ENCODE assay signal across 13 cellular contexts in the genomic region with DNA sequence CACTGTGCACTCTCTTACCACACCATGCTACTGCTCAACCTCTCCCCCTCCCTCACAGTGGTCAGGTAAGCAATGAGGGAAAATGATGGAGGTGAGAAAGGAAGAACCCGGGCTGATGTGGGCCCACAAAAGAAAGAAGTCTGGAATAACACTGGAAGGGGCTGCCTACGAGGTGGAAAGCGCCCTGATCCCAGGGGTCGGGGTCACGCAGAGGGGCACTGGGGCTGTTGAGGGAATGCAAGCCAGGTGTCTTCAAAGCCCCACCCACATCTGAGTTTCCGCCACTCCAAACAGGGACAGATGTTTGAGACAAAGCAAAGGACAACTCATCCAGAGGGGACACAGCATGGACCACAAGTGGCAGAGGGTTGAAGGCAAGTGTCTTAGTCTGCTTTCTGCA. TPM values are rescaled to one million over a fixed set of nuclear protein-coding genes. Genes with fewer than 3 reads are reported as not detected.
DNase-seq lines count a peak whose midpoint lies in the region; ATAC-seq, FAIRE-seq and TF ChIP-seq lines count a peak whose summit lies in the region.
"Had no signal": no experiment of that assay in that cellular context is flagged by ENCODE, and none has a peak within 500 bp of the region (broad histone marks: within the 10 kb centered on the region; RNA-seq: fewer than 3 reads in every experiment).

No MANE protein-coding gene starts in this region.

- SMC1A ChIA-PET in GM12878 (lab: Charles Lee; ENCODE audit: uncharacterized antibody, unreplicated experiment) = interaction anchor here (0.7 to 10.8 kb wide), 3 partner anchors 16 to 39 kb away, joined by 3 to 97 read pairs (median 3); no protein-coding TSS in a partner anchor

- peaks cover 66 to 89% (median 84%) of the 10 kb centered on the region in 11 experiments; a peak in 21 of 22 replicates for H4K20me1 ChIP-seq in BLaER1 treated with 17β-estradiol and CSF1 and Interleukin-3, amounts not matched to agents 10 nM and 100 nM
- H4K20me1 ChIP-seq in GM23248 (ENCODE audit: insufficient read depth) = no peaks in the 10 kb centered on the region
- peaks cover 26% of the 10 kb centered on the region for H4K20me1 ChIP-seq in GM12878 (ENCODE audit: control insufficient read depth, insufficient read depth)

- peaks cover 45% of the 10 kb centered on the region for H3F3A ChIP-seq in GM23248 (ENCODE audit: insufficient read depth)

- TF ChIP-seq EP300 in GM12878 (IDR thresholded peaks at IDR 0.05; ENCODE audit: borderline replicate concordance in 1 of 2, control insufficient read depth in 1 of 2, low read depth in 2 of 2, low read length in 2 of 2) = no peak

- POLR2A ChIA-PET in GM12878 (lab: Charles Lee) = interaction anchor here (0.5 to 14.3 kb wide), 4 partner anchors 9 to 48 kb away, joined by 3 to 222 read pairs (median 4); no protein-coding TSS in a partner anchor

- in situ Hi-C loops in GM23248 (cut with MboI) (no loop called here), GM12878 (cut with MboI) (no loop called here)

- H3K36me3 ChIP-seq in BLaER1 treated with 17β-estradiol and CSF1 and Interleukin-3, amounts not matched to agents 10 nM and 100 nM = peaks cover 47 to 79% (median 69%) of the 10 kb centered on the region in 11 experiments
- no peaks in the 10 kb centered on the region for H3K36me3 ChIP-seq in GM23248 (ENCODE audit: low read depth)
- peaks cover 8 to 54% of the 10 kb centered on the region in 2 experiments for H3K36me3 ChIP-seq in GM12878 (ENCODE audit: control insufficient read depth in 2 of 2, insufficient read depth in 2 of 2, low read length in 1 of 2)
- peaks cover 24% of the 10 kb centered on the region for H3K36me3 ChIP-seq in neutrophil

- H3K4me2 ChIP-seq in BLaER1 treated with 17β-estradiol and CSF1 and Interleukin-3, amounts not matched to agents 10 nM and 100 nM = peak overlapping the region; percentile 5 to 97 (median 87); a peak in 20 of 22 replicates
- no peak overlapping the region for H3K4me2 ChIP-seq in GM23248 (ENCODE audit: unreplicated experiment)
- peak overlapping the region; percentile 100 for H3K4me2 ChIP-seq in GM12878 (ENCODE audit: control insufficient read depth, insufficient read depth)

- peaks cover 41 to 71% (median 55%) of the 10 kb centered on the region in 10 experiments for H3K4me1 ChIP-seq in BLaER1 treated with 17β-estradiol and CSF1 and Interleukin-3, amounts not matched to agents 10 nM and 100 nM
- peaks cover 53% of the 10 kb centered on the region for H3K4me1 ChIP-seq in GM23248 (ENCODE audit: insufficient read depth)
- H3K4me1 ChIP-seq in GM12878 (ENCODE audit: control insufficient read depth, insufficient read depth, low read length) = peaks cover 41% of the 10 kb centered on the region
- peaks cover 57 to 76% of the 10 kb centered on the region in 2 experiments for H3K4me1 ChIP-seq in neutrophil (ENCODE audit: control insufficient read depth in 1 of 2, insufficient read depth in 1 of 2, low read depth in 1 of 2, low read length in 1 of 2)

- 0 out of 22 replicates have a peak overlapping the region, but pooled peaks of 1 of the 11 experiments have one; percentile 14 for H3K27ac ChIP-seq in BLaER1 treated with 17β-estradiol and CSF1 and Interleukin-3, amounts not matched to agents 10 nM and 100 nM
- H3K27ac ChIP-seq in GM23248 = peak overlapping the region; percentile 87
- peak overlapping the region; percentile 90 for H3K27ac ChIP-seq in GM12878 (ENCODE audit: control insufficient read depth, insufficient read depth)
- H3K27ac ChIP-seq in neutrophil = peak overlapping the region; percentile 72

- no peaks in the 10 kb centered on the region for H3K9me2 ChIP-seq in GM23248 (ENCODE audit: insufficient read depth)

- no TSS peak for BruUV-seq in GM12878 (replicated peaks; lab: Mats Ljungman, UMichigan)

- DNase-seq in GM23248 (no peak), GM12878 (ENCODE audit: low read depth, low spot score) (no peak), posterior vena cava (ENCODE audit: low spot score) (no peak), iPS-NIHi7 (ENCODE audit: extremely low spot score) (no peak), left colon (no peak)
- DNase-seq: activated effector memory CD4-positive, alpha-beta T cell treated with anti-CD3 and anti-CD28 coated beads, Interleukin-2, amount 50 U/mL, for 16 hours; NCI-H1417 treated with DMSO at 0.1 percent for 48 hours; NCI-H524 treated with DMSO at 0.1 percent for 48 hours; SHP77 had no signal

- no peak for TF ChIP-seq RAD21 in GM12878 (IDR thresholded peaks at IDR 0.05; ENCODE audit: insufficient read depth, low read depth, low read length)

- ATAC-seq in GM12878 = no peak
- no peak for ATAC-seq in GM18868 (IDR thresholded peaks at IDR 0.05; ENCODE audit: unreplicated experiment)
- ATAC-seq in left colon = no peak

- peaks cover 86% of the 10 kb centered on the region for H3K79me2 ChIP-seq in GM23248 (ENCODE audit: insufficient read depth)
- peaks cover 99% of the 10 kb centered on the region for H3K79me2 ChIP-seq in GM12878 (ENCODE audit: control insufficient read depth, insufficient read depth, low read length)

- peaks cover 0 to 12% (median 0%) of the 10 kb centered on the region in 11 experiments; a peak in 6 of 22 replicates for H3K9me3 ChIP-seq in BLaER1 treated with 17β-estradiol and CSF1 and Interleukin-3, amounts not matched to agents 10 nM and 100 nM (replicated peaks in 1 of 11)
- no peaks in the 10 kb centered on the region for H3K9me3 ChIP-seq in GM23248 (ENCODE audit: low read depth)
- no peaks in the 10 kb centered on the region; the same call in 2 of the 3 replicates for H3K9me3 ChIP-seq in GM12878 (replicated peaks; ENCODE audit: control insufficient read depth, insufficient read depth, low read length)
- no peaks in the 10 kb centered on the region for H3K9me3 ChIP-seq in neutrophil

- RAD21 ChIA-PET in GM12878 (lab: Charles Lee; ENCODE audit: unreplicated experiment) = interaction anchor here (0.9 to 1.4 kb wide), 3 partner anchors 10 to 41 kb away, joined by 3 to 7 read pairs (median 4); no protein-coding TSS in a partner anchor

- H2AFZ ChIP-seq in GM23248 (no peak overlapping the region), GM12878 (ENCODE audit: control insufficient read depth, low read depth, low read length) (no peak overlapping the region)

- no peak for FAIRE-seq in GM12878 (lab: Jason Lieb, UNC)
- FAIRE-seq: islet of Langerhans had no signal

- TF ChIP-seq CTCF in GM12878 (IDR thresholded peaks at IDR 0.05 in 2 of 3, conservative IDR thresholded peaks at IDR 0.05 in 1 of 3; ENCODE audit: control insufficient read depth in 2 of 3, extremely low read depth in 1 of 3, insufficient read depth in 1 of 3, low read depth in 3 of 3, low read length in 3 of 3) = peak in 1 of 3 experiments; percentile 39; a peak in 2 of 6 replicates
- no peak for TF ChIP-seq CTCF in neutrophil (IDR thresholded peaks at IDR 0.05)

- intact Hi-C loops in GM12878 (cut with micrococcal nuclease; ENCODE audit: unreplicated experiment) (loop anchor here (5.0 kb wide), 1 partner anchor 36 kb away; no protein-coding TSS in a partner anchor), posterior vena cava (cut with DNase I) (loop anchor here in 1 of 2 donors (5.0 kb wide), 1 partner anchor 1739 kb away; no protein-coding TSS in a partner anchor), left colon (cut with DNase I, micrococcal nuclease) (no loop called here)

- no peak overlapping the region for H3K4me3 ChIP-seq in BLaER1 treated with 17β-estradiol and CSF1 and Interleukin-3, amounts not matched to agents 10 nM and 100 nM
- no peak overlapping the region for H3K4me3 ChIP-seq in GM23248
- peak overlapping the region; percentile 89 for H3K4me3 ChIP-seq in GM12878
- H3K4me3 ChIP-seq in neutrophil (ENCODE audit: low read depth in 1 of 2, low read length in 1 of 2) = no peak overlapping the region

- no peaks in the 10 kb centered on the region for H3K27me3 ChIP-seq in BLaER1 treated with 17β-estradiol and CSF1 and Interleukin-3, amounts not matched to agents 10 nM and 100 nM
- H3K27me3 ChIP-seq in GM23248 (replicated peaks; ENCODE audit: insufficient read depth) = no peaks in the 10 kb centered on the region
- H3K27me3 ChIP-seq in GM12878 (replicated peaks in 1 of 2; ENCODE audit: control insufficient read depth in 2 of 2, insufficient read depth in 2 of 2, low read length in 1 of 2) = no peaks in the 10 kb centered on the region
- no peaks in the 10 kb centered on the region for H3K27me3 ChIP-seq in neutrophil

- H3K9ac ChIP-seq in BLaER1 treated with 17β-estradiol and CSF1 and Interleukin-3, amounts not matched to agents 10 nM and 100 nM = no peak overlapping the region; a peak in 1 of 22 replicates
- H3K9ac ChIP-seq in GM23248 (peak overlapping the region; percentile 45; the same call in 1 of the 2 replicates), GM12878 (ENCODE audit: control insufficient read depth, insufficient read depth, low read length) (peak overlapping the region; percentile 53)

- 96 to 100% methylated on average over 6 of the region's 6 CpGs for WGBS in GM23248 (ENCODE audit: low coverage in 1 of 2, low lambda C conversion rate in 2 of 2, missing lambda C conversion rate in 2 of 2), 2 experiments
- WGBS in GM12878 (ENCODE audit: insufficient coverage, insufficient replicate concordance, low lambda C conversion rate, missing lambda C conversion rate) = 62% methylated on average over 6 of the region's 6 CpGs

- CTCF ChIA-PET in GM12878 (lab: Yijun Ruan, JAX) = interaction anchor here (0.7 to 7.5 kb wide), 8 partner anchors 9 to 241 kb away, joined by 3 to 60 read pairs (median 6); no protein-coding TSS in a partner anchor

- TF ChIP-seq POLR2A in GM12878 (IDR thresholded peaks at IDR 0.05; ENCODE audit: low read depth, low read length) = no peak; the same call in 1 of the 2 replicates

RNA-seq across cellular contexts. Expression of gene TNIP1, which starts 4.2 kb away (rescaled TPM):
- 88.8 and 92.1 TPM in 2 replicates for total RNA-seq in GM23248 (2014; rRNA removed; shearing (Covaris generic))
- polyA plus RNA-seq in GM23248 (2016; fragmentation: Nextera tagmentation; extraction: Ambion mirVana) (43.1 and 43.2 TPM in 2 replicates), GM12878 (2011; rRNA removed) (156 and 178 TPM in 2 replicates), GM12878 (2014; fragmentation: Illumina TruSeq; extraction: Trizol) (107 and 151 TPM in 2 replicates), GM12878 (2014; fragmentation: Nextera tagmentation; extraction: Ambion mirVana) (10 to 100 TPM in 1 of 2 experiments, 1 to 10 TPM in 1; 4.4 to 13.7 TPM), GM12878 (2014; rRNA removed) (199 and 200 TPM in 2 replicates), GM12878 (2016; fragmentation: Nextera tagmentation; extraction: Ambion mirVana) (100 to 1,000 TPM; 112 to 117 TPM)
- 372 and 425 TPM in 2 replicates for total RNA-seq in GM12878 (2013; cell fraction: nucleolus; rRNA removed)
- total RNA-seq in GM12878 (2014; rRNA removed) (203 and 223 TPM in 2 replicates), GM12878 (2014; rRNA removed; fragmentation: Illumina TruSeq; extraction: Trizol) (147 and 148 TPM in 2 replicates), GM12878 (2021) (279 and 289 TPM in 2 replicates), posterior vena cava (10 to 100 TPM; 56.7 to 77.5 TPM), left colon (100 to 1,000 TPM; 200 to 215 TPM)
- polyA plus RNA-seq in GM12878 (2011; ENCODE audit: low read depth) = 132 TPM
- polyA plus RNA-seq in GM12878 (2011; cell fraction: cytosol; rRNA removed) = 190 and 206 TPM in 2 replicates
- 272 and 287 TPM in 2 replicates for polyA plus RNA-seq in GM12878 (2011; cell fraction: nucleus; rRNA removed)
- 262 and 278 TPM in 2 replicates for polyA plus RNA-seq in GM12878 (2012)
- polyA minus RNA-seq in GM12878 (2011; rRNA and poly(A)+ RNA removed) = 245 and 345 TPM in 2 replicates
- polyA minus RNA-seq in GM12878 (2011; cell fraction: cytosol; rRNA and poly(A)+ RNA removed) = 117 and 134 TPM in 2 replicates
- 165 and 259 TPM in 2 replicates for polyA minus RNA-seq in GM12878 (2011; cell fraction: nucleus; rRNA and poly(A)+ RNA removed)

RNA-seq across cellular contexts. Expression of gene GPX3, which starts 56.2 kb away (rescaled TPM):
- total RNA-seq in GM23248 (2014; rRNA removed; shearing (Covaris generic)) = 2.4 and 3.0 TPM in 2 replicates
- polyA plus RNA-seq in GM23248 (2016; fragmentation: Nextera tagmentation; extraction: Ambion mirVana) = 4.2 and 4.4 TPM in 2 replicates
- not detected in 2 replicates for total RNA-seq in GM12878 (2013; cell fraction: nucleolus; rRNA removed)
- total RNA-seq in GM12878 (2014; rRNA removed) = 0.22 TPM in 1 of 2 replicates, not detected in the other
- not detected in 2 replicates for total RNA-seq in GM12878 (2014; rRNA removed; fragmentation: Illumina TruSeq; extraction: Trizol)
- 0.38 and 0.45 TPM in 2 replicates for total RNA-seq in GM12878 (2021)
- polyA plus RNA-seq in GM12878 (2011; ENCODE audit: low read depth) = 0.37 TPM
- 0.04 TPM in 1 of 2 replicates, not detected in the other for polyA plus RNA-seq in GM12878 (2011; rRNA removed)
- 0.07 TPM in 1 of 2 replicates, not detected in the other for polyA plus RNA-seq in GM12878 (2011; cell fraction: cytosol; rRNA removed)
- polyA plus RNA-seq in GM12878 (2011; cell fraction: nucleus; rRNA removed) = not detected in 2 replicates
- polyA plus RNA-seq in GM12878 (2012) = 0.81 and 1.3 TPM in 2 replicates
- polyA plus RNA-seq in GM12878 (2014; fragmentation: Illumina TruSeq; extraction: Trizol) = 0.09 and 0.19 TPM in 2 replicates
- under 1 TPM in 1 of 2 experiments, not detected in 1; 0.15 TPM for polyA plus RNA-seq in GM12878 (2014; fragmentation: Nextera tagmentation; extraction: Ambion mirVana)
- 0.12 and 0.32 TPM in 2 replicates for polyA plus RNA-seq in GM12878 (2014; rRNA removed)
- 1 to 10 TPM in 1 of 2 experiments, under 1 TPM in 1; 0.91 to 1.0 TPM for polyA plus RNA-seq in GM12878 (2016; fragmentation: Nextera tagmentation; extraction: Ambion mirVana)
- polyA minus RNA-seq in GM12878 (2011; rRNA and poly(A)+ RNA removed) = not detected in 2 replicates
- polyA minus RNA-seq in GM12878 (2011; cell fraction: cytosol; rRNA and poly(A)+ RNA removed) = not detected in 2 replicates
- polyA minus RNA-seq in GM12878 (2011; cell fraction: nucleus; rRNA and poly(A)+ RNA removed) = not detected in 2 replicates
- 1,000 to 10,000 TPM in 1 of 2 donors, 100 to 1,000 TPM in 1; 993 to 1,026 TPM for total RNA-seq in posterior vena cava
- total RNA-seq in left colon = 100 to 1,000 TPM; 106 to 174 TPM

Comparison
In these comparisons a context has a peak if more than half of its experiments do, and no peak if none do; other contexts are left out.
1. H3K9ac ChIP-seq: peak in GM23248 (single experiment) and GM12878 (single experiment); none in BLaER1 treated with 17β-estradiol and CSF1 and Interleukin-3, amounts not matched to agents 10 nM and 100 nM (0 of 11).
2. RNA of gene GPX3, which starts 56.2 kb away (total RNA-seq): 993 to 1,026 TPM in posterior vena cava and 106 to 174 TPM in left colon; 2.4 to 3.0 TPM in GM23248 and 0.22 to 0.45 TPM in GM12878; every median in the first group is over 10 times any median in the second.